33 cellular contexts compared by ENCODE assay signal in the genomic region with DNA sequence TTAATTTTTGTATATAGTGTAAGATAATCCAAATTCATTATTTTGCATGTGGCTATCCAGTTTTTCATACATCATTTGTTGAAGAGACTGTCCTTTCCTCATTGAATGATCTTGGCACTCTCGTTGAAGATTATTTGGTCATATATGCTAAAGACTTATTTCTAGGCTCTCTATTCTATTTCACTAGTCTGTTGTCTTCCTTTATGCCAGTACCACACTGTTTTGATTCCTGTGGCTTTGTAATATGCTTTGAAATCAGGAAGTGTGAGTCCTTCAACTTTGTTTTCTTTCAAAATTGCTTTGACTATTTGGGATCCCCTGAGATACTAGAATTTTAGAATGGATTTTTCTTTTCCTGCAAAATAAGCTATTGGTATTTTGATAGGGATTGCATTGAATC.
"Had no signal": no experiment of that assay in that cellular context is flagged by ENCODE, and none has a peak within 500 bp of the region (broad histone marks: within the 10 kb centered on the region; RNA-seq: fewer than 3 reads in every experiment).

No MANE protein-coding gene starts in this region.

- H3K36me3 ChIP-seq: adrenal gland, brain microvascular endothelial cell, breast epithelium had no signal

- FAIRE-seq: colon, TTC549 had no signal

- H3K27ac ChIP-seq: adrenal gland, body of pancreas, brain microvascular endothelial cell, breast epithelium, VCaP had no signal

- H3K27me3 ChIP-seq: adrenal gland, body of pancreas, brain microvascular endothelial cell, breast epithelium had no signal

- H3K4me3 ChIP-seq: adrenal gland, body of pancreas, breast epithelium had no signal

- DNase-seq: activated B cell treated with CpG ODN at 0.5 μM for 24 hours; activated CD4-positive, alpha-beta memory T cell treated with anti-CD3 and anti-CD28 coated beads for 36 hours; activated CD4-positive, alpha-beta T cell treated with anti-CD3 and anti-CD28 coated beads for 4 hours; activated CD4-positive, alpha-beta T cell treated with anti-CD3 and anti-CD28 coated beads, Interleukin-2, amount 10 ng/mL, durations not matched to agents 24 days and 14 days; activated CD4-positive, alpha-beta T cell treated with anti-CD3 and anti-CD28 coated beads, Interleukin-2, amount 50 U/mL, for 1 hour; activated CD4-positive, alpha-beta T cell treated with anti-CD3 and anti-CD28 coated beads, Interleukin-2, amount 50 U/mL, for 4 hours; activated CD4-positive, CD25-positive, alpha-beta regulatory T cell treated with anti-CD3 and anti-CD28 coated beads, Interleukin-2, amount 50 U/mL, for 72 hours; activated CD8-positive, alpha-beta memory T cell treated with anti-CD3 and anti-CD28 coated beads, Interleukin-2, amount 50 U/mL, for 4 hours; activated CD8-positive, alpha-beta T cell treated with anti-CD3 and anti-CD28 coated beads for 36 hours; activated effector memory CD4-positive, alpha-beta T cell treated with anti-CD3 and anti-CD28 coated beads, Interleukin-2, amount 50 U/mL, for 16 hours; activated gamma-delta T cell treated with Interleukin-2 at 50 U/mL for 16 hours; activated naive CD4-positive, alpha-beta T cell; activated naive CD4-positive, alpha-beta T cell treated with anti-CD3 and anti-CD28 coated beads for 36 hours; activated naive CD4-positive, alpha-beta T cell treated with anti-CD3 and anti-CD28 coated beads, Interleukin-2, amount 50 U/mL, for 16 hours; activated naive CD8-positive, alpha-beta T cell treated with anti-CD3 and anti-CD28 coated beads, Interleukin-2, amount 10 ng/mL, durations not matched to agents 7 days and 5 days; activated T-cell treated with anti-CD3 and anti-CD28 coated beads for 4 hours; activated T-cell treated with anti-CD3 and anti-CD28 coated beads, Interleukin-2, amount 50 U/mL, for 1 hour; activated T-cell treated with anti-CD3 and anti-CD28 coated beads, Interleukin-2, amount 50 U/mL, for 4 hours; activated T-cell treated with anti-CD3 and anti-CD28 coated beads, Interleukin-2, amount 50 U/mL, for 72 hours; adrenal gland; amniotic stem cell; aorta; body of pancreas; brain microvascular endothelial cell; central memory CD4-positive, alpha-beta T cell; T-helper 2 cell; T-helper 9 cell had no signal

- H3K4me1 ChIP-seq: breast epithelium had no signal

- ATAC-seq: activated CD8-positive, alpha-beta T cell treated with anti-CD3 and anti-CD28 coated beads for 36 hours; activated naive CD4-positive, alpha-beta T cell treated with anti-CD3 and anti-CD28 coated beads, Interleukin-2, amount 50 U/mL, for 72 hours; activated T-cell treated with anti-CD3 and anti-CD28 coated beads, Interleukin-2, amount 50 U/mL, for 4 hours; activated T-cell treated with anti-CD3 and anti-CD28 coated beads, Interleukin-2, amount 50 U/mL, for 72 hours; activated T-helper 17 cell treated with anti-CD3 and anti-CD28 coated beads, Interleukin-2, amount 50 U/mL, for 72 hours; body of pancreas had no signal
